In the genomic region with DNA sequence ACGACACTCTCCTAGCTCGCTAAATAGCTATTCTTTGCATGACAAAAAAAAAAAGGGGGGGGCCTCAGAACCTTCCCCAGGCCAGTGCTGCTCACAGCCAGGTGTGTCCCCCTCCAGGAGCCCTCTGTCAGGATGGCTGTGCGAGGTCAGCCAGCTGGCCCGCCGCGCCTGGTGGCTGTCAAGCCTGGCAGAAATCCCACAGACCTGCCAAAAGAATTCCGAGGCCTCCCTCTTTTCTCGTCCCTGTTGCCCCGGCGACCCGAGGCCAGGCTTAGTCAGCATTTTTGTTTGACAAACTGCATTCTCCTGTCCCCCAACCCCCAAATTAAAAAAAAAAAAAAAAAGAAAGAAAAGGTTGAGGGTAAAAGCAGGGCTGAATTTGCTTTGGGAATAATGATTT, we compare ENCODE assay signal across 9 cellular contexts.
DNase-seq lines count a peak whose midpoint lies in the region; ATAC-seq and TF ChIP-seq lines count a peak whose summit lies in the region.
"Had no signal": no experiment of that assay in that cellular context is flagged by ENCODE, and none has a peak within 500 bp of the region (broad histone marks: within the 10 kb centered on the region; RNA-seq: fewer than 3 reads in every experiment).

No MANE protein-coding gene starts in this region.

- H3K27ac Mint-ChIP-seq in T-helper 2 cell treated with Interferon-gamma antibody and Interleukin-4, amounts not matched to agents 5 μg/mL and 100 μg/mL, for 36 hours: no peak overlapping the region

- H3K27ac ChIP-seq in lower lobe of right lung (peak overlapping the region; percentile 0), thyroid gland (peak overlapping the region; percentile 80 to 95 (median 84))
- H3K27ac ChIP-seq in effector memory CD4-positive, alpha-beta T cell (ENCODE audit: insufficient read depth, low read length, poor library complexity, severe bottlenecking): no peak overlapping the region

- no peaks in the 10 kb centered on the region for H3K9me3 ChIP-seq in lower lobe of right lung
- no peaks in the 10 kb centered on the region for H3K9me3 ChIP-seq in thyroid gland
- H3K9me3 ChIP-seq in effector memory CD4-positive, alpha-beta T cell (ENCODE audit: control insufficient read depth, low read length): no peaks in the 10 kb centered on the region

- no peaks in the 10 kb centered on the region for H3K36me3 Mint-ChIP-seq in T-helper 2 cell treated with Interferon-gamma antibody and Interleukin-4, amounts not matched to agents 5 μg/mL and 100 μg/mL, for 36 hours (ENCODE audit: low read depth)

- intact Hi-C loops in lower lobe of right lung (cut with DNase I): no loop called here
- intact Hi-C loops in thyroid gland (cut with DNase I): loop anchor here (10.0 kb wide), 1 partner anchor 48 kb away; no protein-coding TSS in a partner anchor

- H3K27me3 Mint-ChIP-seq in T-helper 2 cell treated with Interferon-gamma antibody and Interleukin-4, amounts not matched to agents 5 μg/mL and 100 μg/mL, for 36 hours (ENCODE audit: low read depth): peaks cover 13% of the 10 kb centered on the region

- DNase-seq in NCI-H2029 (lab: John Stamatoyannopoulos, UW): peak; percentile 44
- DNase-seq in dermis microvascular lymphatic vessel endothelial cell (ENCODE audit: low read depth in 2 of 2): peak; percentile 61 to 74
- DNase-seq in lower lobe of right lung: peak; percentile 64
- DNase-seq in thyroid gland: peak; percentile 94 to 97
- DNase-seq in effector memory CD4-positive, alpha-beta T cell: no peak
- DNase-seq in T-helper 2 cell treated with Interferon-gamma antibody and Interleukin-4, amounts not matched to agents 5 μg/mL and 100 μg/mL, for 36 hours (ENCODE audit: low spot score): no peak
- DNase-seq: activated gamma-delta T cell had no signal

- peaks cover 5% of the 10 kb centered on the region for H3K36me3 ChIP-seq in lower lobe of right lung
- no peaks in the 10 kb centered on the region for H3K36me3 ChIP-seq in thyroid gland
- no peaks in the 10 kb centered on the region for H3K36me3 ChIP-seq in effector memory CD4-positive, alpha-beta T cell (ENCODE audit: control insufficient read depth, insufficient read depth, low read length)

- peaks cover 7% of the 10 kb centered on the region for H3K4me1 Mint-ChIP-seq in T-helper 2 cell treated with Interferon-gamma antibody and Interleukin-4, amounts not matched to agents 5 μg/mL and 100 μg/mL, for 36 hours (ENCODE audit: low read depth)

- ATAC-seq in lower lobe of right lung: peak; percentile 68 to 75
- no peak for ATAC-seq in GM19328 (IDR thresholded peaks at IDR 0.05; ENCODE audit: unreplicated experiment)
- no peak for ATAC-seq in HG03196 (IDR thresholded peaks at IDR 0.05; ENCODE audit: unreplicated experiment)

- H3K27me3 ChIP-seq in lower lobe of right lung (ENCODE audit: low read depth) (no peaks in the 10 kb centered on the region), thyroid gland (no peaks in the 10 kb centered on the region)
- no peaks in the 10 kb centered on the region for H3K27me3 ChIP-seq in effector memory CD4-positive, alpha-beta T cell (replicated peaks; ENCODE audit: control insufficient read depth, insufficient read depth, low read length, poor library complexity, severe bottlenecking)

- TF ChIP-seq CTCF in lower lobe of right lung (IDR thresholded peaks at IDR 0.05): no peak
- no peak for TF ChIP-seq CTCF in thyroid gland (IDR thresholded peaks at IDR 0.05)

- no peaks in the 10 kb centered on the region for H3K9me3 Mint-ChIP-seq in T-helper 2 cell treated with Interferon-gamma antibody and Interleukin-4, amounts not matched to agents 5 μg/mL and 100 μg/mL, for 36 hours

- H3K4me3 ChIP-seq in lower lobe of right lung: no peak overlapping the region
- no peak overlapping the region for H3K4me3 ChIP-seq in thyroid gland (replicated peaks in 1 of 3)
- H3K4me3 ChIP-seq in effector memory CD4-positive, alpha-beta T cell (ENCODE audit: insufficient read depth, low read depth, low read length, poor library complexity, severe bottlenecking): no peak overlapping the region

- 23 to 27% methylated on average over 11 of the region's 11 CpGs for WGBS in thyroid gland, 2 donors

- no peak overlapping the region for H3K4me3 Mint-ChIP-seq in T-helper 2 cell treated with Interferon-gamma antibody and Interleukin-4, amounts not matched to agents 5 μg/mL and 100 μg/mL, for 36 hours

- H3K4me1 ChIP-seq in lower lobe of right lung (peaks cover 43% of the 10 kb centered on the region), thyroid gland (peaks cover 43 to 85% of the 10 kb centered on the region in 2 donors)
- H3K4me1 ChIP-seq in effector memory CD4-positive, alpha-beta T cell (ENCODE audit: control insufficient read depth, insufficient read depth, low read length, poor library complexity, severe bottlenecking): no peaks in the 10 kb centered on the region

- no peak for TF ChIP-seq POLR2A in thyroid gland (IDR thresholded peaks at IDR 0.05)

Comparison
In these comparisons a context has a peak if more than half of its experiments do, and no peak if none do; other contexts are left out.
1. DNase-seq: peak in NCI-H2029 (single experiment), dermis microvascular lymphatic vessel endothelial cell (2 of 2), lower lobe of right lung (single experiment) and thyroid gland (2 of 2); none in effector memory CD4-positive, alpha-beta T cell (0 of 3) and T-helper 2 cell treated with Interferon-gamma antibody and Interleukin-4, amounts not matched to agents 5 μg/mL and 100 μg/mL, for 36 hours (single experiment).
2. ATAC-seq: peak in lower lobe of right lung (2 of 2); none in GM19328 (single experiment) and HG03196 (single experiment).